Comparison of ENCODE assay signal across 1 cellular context in the genomic region with DNA sequence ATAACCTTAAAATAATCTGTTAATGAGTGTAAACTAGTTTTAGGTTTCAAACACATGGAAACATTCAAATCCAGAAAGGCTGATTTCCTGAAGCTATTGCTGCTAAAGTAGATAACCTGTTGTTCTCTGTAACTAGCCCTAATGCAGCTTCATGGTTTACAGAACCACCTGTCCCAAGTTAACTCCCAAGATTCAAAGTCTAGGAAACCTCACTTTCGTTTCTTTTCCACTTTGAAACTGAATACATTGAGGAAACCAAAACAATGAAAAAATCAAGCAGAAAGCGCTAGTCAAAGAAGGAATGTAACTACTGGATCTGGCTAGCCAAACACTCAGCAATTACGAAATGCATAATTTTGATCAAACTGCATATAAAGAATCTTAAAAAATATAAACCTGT.
TF ChIP-seq lines count a peak whose summit lies in the region.

No MANE protein-coding gene starts in this region.

TF ChIP-seq in GM12878, 131 proteins besides CTCF, POLR2A, EP300 and RAD21 (continued from another document):
- TF ChIP-seq, protein P1, sequence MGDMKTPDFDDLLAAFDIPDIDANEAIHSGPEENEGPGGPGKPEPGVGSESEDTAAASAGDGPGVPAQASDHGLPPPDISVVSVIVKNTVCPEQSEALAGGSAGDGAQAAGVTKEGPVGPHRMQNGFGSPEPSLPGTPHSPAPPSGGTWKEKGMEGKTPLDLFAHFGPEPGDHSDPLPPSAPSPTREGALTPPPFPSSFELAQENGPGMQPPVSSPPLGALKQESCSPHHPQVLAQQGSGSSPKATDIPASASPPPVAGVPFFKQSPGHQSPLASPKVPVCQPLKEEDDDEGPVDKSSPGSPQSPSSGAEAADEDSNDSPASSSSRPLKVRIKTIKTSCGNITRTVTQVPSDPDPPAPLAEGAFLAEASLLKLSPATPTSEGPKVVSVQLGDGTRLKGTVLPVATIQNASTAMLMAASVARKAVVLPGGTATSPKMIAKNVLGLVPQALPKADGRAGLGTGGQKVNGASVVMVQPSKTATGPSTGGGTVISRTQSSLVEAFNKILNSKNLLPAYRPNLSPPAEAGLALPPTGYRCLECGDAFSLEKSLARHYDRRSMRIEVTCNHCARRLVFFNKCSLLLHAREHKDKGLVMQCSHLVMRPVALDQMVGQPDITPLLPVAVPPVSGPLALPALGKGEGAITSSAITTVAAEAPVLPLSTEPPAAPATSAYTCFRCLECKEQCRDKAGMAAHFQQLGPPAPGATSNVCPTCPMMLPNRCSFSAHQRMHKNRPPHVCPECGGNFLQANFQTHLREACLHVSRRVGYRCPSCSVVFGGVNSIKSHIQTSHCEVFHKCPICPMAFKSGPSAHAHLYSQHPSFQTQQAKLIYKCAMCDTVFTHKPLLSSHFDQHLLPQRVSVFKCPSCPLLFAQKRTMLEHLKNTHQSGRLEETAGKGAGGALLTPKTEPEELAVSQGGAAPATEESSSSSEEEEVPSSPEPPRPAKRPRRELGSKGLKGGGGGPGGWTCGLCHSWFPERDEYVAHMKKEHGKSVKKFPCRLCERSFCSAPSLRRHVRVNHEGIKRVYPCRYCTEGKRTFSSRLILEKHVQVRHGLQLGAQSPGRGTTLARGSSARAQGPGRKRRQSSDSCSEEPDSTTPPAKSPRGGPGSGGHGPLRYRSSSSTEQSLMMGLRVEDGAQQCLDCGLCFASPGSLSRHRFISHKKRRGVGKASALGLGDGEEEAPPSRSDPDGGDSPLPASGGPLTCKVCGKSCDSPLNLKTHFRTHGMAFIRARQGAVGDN (IDR thresholded peaks at IDR 0.05): no peak
- TF ChIP-seq SP1 (IDR thresholded peaks at IDR 0.05; ENCODE audit: low read depth, low read length) (no peak), SMAD1 (IDR thresholded peaks at IDR 0.05; ENCODE audit: low read depth, partially characterized antibody) (no peak), ASH2L (IDR thresholded peaks at IDR 0.05; ENCODE audit: borderline replicate concordance, low read depth) (no peak), HDGF (IDR thresholded peaks at IDR 0.05) (no peak), ZNF274 (IDR thresholded peaks at IDR 0.05; ENCODE audit: insufficient read depth, insufficient read length) (no peak), RUNX3 (IDR thresholded peaks at IDR 0.05; ENCODE audit: low read length) (no peak), BCL11A (IDR thresholded peaks at IDR 0.05; ENCODE audit: low read depth, low read length) (no peak), EZH2 (IDR thresholded peaks at IDR 0.05; ENCODE audit: borderline replicate concordance, control insufficient read depth, low read depth, low read length) (no peak), CREM (IDR thresholded peaks at IDR 0.05; ENCODE audit: low read depth) (no peak)
- TF ChIP-seq, protein P2, sequence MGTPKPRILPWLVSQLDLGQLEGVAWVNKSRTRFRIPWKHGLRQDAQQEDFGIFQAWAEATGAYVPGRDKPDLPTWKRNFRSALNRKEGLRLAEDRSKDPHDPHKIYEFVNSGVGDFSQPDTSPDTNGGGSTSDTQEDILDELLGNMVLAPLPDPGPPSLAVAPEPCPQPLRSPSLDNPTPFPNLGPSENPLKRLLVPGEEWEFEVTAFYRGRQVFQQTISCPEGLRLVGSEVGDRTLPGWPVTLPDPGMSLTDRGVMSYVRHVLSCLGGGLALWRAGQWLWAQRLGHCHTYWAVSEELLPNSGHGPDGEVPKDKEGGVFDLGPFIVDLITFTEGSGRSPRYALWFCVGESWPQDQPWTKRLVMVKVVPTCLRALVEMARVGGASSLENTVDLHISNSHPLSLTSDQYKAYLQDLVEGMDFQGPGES (IDR thresholded peaks at IDR 0.05): no peak
